2 cellular contexts compared by ENCODE assay signal in genomic region chr6:25442898-25443297, GRCh38.
TF ChIP-seq lines count a peak whose summit lies in the region.

No MANE protein-coding gene starts in this region.

TF ChIP-seq in GM23338, 12 proteins besides CTCF, POLR2A, EP300 and RAD21 (continued from another document):
- no peak for TF ChIP-seq NANOG (IDR thresholded peaks at IDR 0.05; ENCODE audit: borderline replicate concordance)
- TF ChIP-seq ETS1 (IDR thresholded peaks at IDR 0.05) = no peak
- no peak for TF ChIP-seq CREB1 (CRISPR knock-in tag; IDR thresholded peaks at IDR 0.05; ENCODE audit: low read depth)
- TF ChIP-seq ZNF331 (CRISPR knock-in tag; IDR thresholded peaks at IDR 0.05; ENCODE audit: low read depth) = no peak
- TF ChIP-seq REST (IDR thresholded peaks at IDR 0.05; ENCODE audit: unreplicated experiment) = no peak
- no peak for TF ChIP-seq ZNF462 (CRISPR knock-in tag; IDR thresholded peaks at IDR 0.05)
- TF ChIP-seq POLR2AphosphoS5 (IDR thresholded peaks at IDR 0.05; ENCODE audit: low read depth) = no peak
- TF ChIP-seq ZNF114 (CRISPR knock-in tag; IDR thresholded peaks at IDR 0.05) = no peak
- TF ChIP-seq EZH2 (IDR thresholded peaks at IDR 0.05; ENCODE audit: low read depth, unreplicated experiment) = no peak
- no peak for TF ChIP-seq STAT1 (IDR thresholded peaks at IDR 0.05; ENCODE audit: unreplicated experiment)

TF ChIP-seq in IMR-90, 13 proteins besides CTCF, POLR2A, EP300 and RAD21 (continued from another document):
- no peak for TF ChIP-seq MAZ (IDR thresholded peaks at IDR 0.05; ENCODE audit: borderline replicate concordance, low read depth, low read length)
- TF ChIP-seq BHLHE40 (IDR thresholded peaks at IDR 0.05; ENCODE audit: low read depth, low read length) = no peak
- no peak for TF ChIP-seq RCOR1 (IDR thresholded peaks at IDR 0.05; ENCODE audit: insufficient replicate concordance, low read length)
- TF ChIP-seq MXI1 (IDR thresholded peaks at IDR 0.05; ENCODE audit: borderline replicate concordance, low read depth, low read length) = no peak
- TF ChIP-seq FOS (IDR thresholded peaks at IDR 0.05; ENCODE audit: low read depth, low read length) = no peak
- no peak for TF ChIP-seq CHD1 (IDR thresholded peaks at IDR 0.05; ENCODE audit: low read depth, low read length)
- no peak for TF ChIP-seq MAFK (IDR thresholded peaks at IDR 0.05; ENCODE audit: low read depth, low read length)
- TF ChIP-seq SMC3 (IDR thresholded peaks at IDR 0.05; ENCODE audit: low read depth, low read length) = no peak
- no peak for TF ChIP-seq RFX5 (IDR thresholded peaks at IDR 0.05; ENCODE audit: low read depth, low read length)
- no peak for TF ChIP-seq USF2 (IDR thresholded peaks at IDR 0.05; ENCODE audit: low read depth, low read length)
- no peak for TF ChIP-seq NFE2L2 (IDR thresholded peaks at IDR 0.05; ENCODE audit: low read depth, low read length)
- TF ChIP-seq ELK1 (IDR thresholded peaks at IDR 0.05; ENCODE audit: borderline replicate concordance, low read depth, low read length) = no peak
